ENCODE assay signal across 2 cellular contexts in the genomic region with DNA sequence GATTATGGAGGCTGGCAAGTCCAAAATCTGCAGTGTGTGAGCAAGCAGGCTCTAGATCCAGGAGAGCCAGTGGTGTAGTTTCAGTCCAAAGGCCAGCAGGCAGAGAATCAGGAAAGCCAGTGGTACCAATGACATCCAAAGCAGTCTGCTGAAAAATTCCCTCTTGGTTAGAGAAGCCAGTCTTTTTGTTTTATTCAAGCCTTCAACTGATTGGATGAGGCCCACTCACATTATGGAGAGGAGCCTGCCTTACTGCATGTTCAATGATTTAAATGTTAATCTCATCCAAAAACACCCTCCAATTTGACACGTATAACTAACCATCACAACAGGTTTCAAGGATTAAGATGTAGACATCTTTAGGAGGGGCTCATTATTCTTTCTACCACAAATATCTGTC.
TF ChIP-seq lines count a peak whose summit lies in the region.

No MANE protein-coding gene starts in this region.

TF ChIP-seq in GM23338, 12 proteins besides CTCF, POLR2A, EP300 and RAD21 (continues in another document):
- no peak for TF ChIP-seq CREB1 (CRISPR knock-in tag; IDR thresholded peaks at IDR 0.05; ENCODE audit: low read depth)
- TF ChIP-seq, protein P1, sequence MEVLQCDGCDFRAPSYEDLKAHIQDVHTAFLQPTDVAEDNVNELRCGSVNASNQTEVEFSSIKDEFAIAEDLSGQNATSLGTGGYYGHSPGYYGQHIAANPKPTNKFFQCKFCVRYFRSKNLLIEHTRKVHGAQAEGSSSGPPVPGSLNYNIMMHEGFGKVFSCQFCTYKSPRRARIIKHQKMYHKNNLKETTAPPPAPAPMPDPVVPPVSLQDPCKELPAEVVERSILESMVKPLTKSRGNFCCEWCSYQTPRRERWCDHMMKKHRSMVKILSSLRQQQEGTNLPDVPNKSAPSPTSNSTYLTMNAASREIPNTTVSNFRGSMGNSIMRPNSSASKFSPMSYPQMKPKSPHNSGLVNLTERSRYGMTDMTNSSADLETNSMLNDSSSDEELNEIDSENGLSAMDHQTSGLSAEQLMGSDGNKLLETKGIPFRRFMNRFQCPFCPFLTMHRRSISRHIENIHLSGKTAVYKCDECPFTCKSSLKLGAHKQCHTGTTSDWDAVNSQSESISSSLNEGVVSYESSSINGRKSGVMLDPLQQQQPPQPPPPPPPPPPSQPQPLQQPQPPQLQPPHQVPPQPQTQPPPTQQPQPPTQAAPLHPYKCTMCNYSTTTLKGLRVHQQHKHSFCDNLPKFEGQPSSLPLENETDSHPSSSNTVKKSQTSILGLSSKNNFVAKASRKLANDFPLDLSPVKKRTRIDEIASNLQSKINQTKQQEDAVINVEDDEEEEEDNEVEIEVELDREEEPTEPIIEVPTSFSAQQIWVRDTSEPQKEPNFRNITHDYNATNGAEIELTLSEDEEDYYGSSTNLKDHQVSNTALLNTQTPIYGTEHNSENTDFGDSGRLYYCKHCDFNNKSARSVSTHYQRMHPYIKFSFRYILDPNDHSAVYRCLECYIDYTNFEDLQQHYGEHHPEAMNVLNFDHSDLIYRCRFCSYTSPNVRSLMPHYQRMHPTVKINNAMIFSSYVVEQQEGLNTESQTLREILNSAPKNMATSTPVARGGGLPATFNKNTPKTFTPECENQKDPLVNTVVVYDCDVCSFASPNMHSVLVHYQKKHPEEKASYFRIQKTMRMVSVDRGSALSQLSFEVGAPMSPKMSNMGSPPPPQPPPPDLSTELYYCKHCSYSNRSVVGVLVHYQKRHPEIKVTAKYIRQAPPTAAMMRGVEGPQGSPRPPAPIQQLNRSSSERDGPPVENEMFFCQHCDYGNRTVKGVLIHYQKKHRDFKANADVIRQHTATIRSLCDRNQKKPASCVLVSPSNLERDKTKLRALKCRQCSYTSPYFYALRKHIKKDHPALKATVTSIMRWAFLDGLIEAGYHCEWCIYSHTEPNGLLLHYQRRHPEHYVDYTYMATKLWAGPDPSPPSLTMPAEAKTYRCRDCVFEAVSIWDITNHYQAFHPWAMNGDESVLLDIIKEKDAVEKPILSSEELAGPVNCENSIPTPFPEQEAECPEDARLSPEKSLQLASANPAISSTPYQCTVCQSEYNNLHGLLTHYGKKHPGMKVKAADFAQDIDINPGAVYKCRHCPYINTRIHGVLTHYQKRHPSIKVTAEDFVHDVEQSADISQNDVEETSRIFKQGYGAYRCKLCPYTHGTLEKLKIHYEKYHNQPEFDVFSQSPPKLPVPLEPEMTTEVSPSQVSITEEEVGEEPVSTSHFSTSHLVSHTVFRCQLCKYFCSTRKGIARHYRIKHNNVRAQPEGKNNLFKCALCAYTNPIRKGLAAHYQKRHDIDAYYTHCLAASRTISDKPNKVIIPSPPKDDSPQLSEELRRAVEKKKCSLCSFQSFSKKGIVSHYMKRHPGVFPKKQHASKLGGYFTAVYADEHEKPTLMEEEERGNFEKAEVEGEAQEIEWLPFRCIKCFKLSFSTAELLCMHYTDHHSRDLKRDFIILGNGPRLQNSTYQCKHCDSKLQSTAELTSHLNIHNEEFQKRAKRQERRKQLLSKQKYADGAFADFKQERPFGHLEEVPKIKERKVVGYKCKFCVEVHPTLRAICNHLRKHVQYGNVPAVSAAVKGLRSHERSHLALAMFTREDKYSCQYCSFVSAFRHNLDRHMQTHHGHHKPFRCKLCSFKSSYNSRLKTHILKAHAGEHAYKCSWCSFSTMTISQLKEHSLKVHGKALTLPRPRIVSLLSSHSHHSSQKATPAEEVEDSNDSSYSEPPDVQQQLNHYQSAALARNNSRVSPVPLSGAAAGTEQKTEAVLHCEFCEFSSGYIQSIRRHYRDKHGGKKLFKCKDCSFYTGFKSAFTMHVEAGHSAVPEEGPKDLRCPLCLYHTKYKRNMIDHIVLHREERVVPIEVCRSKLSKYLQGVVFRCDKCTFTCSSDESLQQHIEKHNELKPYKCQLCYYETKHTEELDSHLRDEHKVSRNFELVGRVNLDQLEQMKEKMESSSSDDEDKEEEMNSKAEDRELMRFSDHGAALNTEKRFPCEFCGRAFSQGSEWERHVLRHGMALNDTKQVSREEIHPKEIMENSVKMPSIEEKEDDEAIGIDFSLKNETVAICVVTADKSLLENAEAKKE (CRISPR knock-in tag; IDR thresholded peaks at IDR 0.05) = no peak
- TF ChIP-seq ZNF331 (CRISPR knock-in tag; IDR thresholded peaks at IDR 0.05; ENCODE audit: low read depth) = no peak
- no peak for TF ChIP-seq STAT1 (IDR thresholded peaks at IDR 0.05; ENCODE audit: unreplicated experiment)
- TF ChIP-seq POLR2AphosphoS5 (IDR thresholded peaks at IDR 0.05; ENCODE audit: low read depth) = no peak
- TF ChIP-seq ZNF114 (CRISPR knock-in tag; IDR thresholded peaks at IDR 0.05) = no peak
- no peak for TF ChIP-seq EZH2phosphoT487 (IDR thresholded peaks at IDR 0.05; ENCODE audit: unreplicated experiment)
- TF ChIP-seq, protein P2, sequence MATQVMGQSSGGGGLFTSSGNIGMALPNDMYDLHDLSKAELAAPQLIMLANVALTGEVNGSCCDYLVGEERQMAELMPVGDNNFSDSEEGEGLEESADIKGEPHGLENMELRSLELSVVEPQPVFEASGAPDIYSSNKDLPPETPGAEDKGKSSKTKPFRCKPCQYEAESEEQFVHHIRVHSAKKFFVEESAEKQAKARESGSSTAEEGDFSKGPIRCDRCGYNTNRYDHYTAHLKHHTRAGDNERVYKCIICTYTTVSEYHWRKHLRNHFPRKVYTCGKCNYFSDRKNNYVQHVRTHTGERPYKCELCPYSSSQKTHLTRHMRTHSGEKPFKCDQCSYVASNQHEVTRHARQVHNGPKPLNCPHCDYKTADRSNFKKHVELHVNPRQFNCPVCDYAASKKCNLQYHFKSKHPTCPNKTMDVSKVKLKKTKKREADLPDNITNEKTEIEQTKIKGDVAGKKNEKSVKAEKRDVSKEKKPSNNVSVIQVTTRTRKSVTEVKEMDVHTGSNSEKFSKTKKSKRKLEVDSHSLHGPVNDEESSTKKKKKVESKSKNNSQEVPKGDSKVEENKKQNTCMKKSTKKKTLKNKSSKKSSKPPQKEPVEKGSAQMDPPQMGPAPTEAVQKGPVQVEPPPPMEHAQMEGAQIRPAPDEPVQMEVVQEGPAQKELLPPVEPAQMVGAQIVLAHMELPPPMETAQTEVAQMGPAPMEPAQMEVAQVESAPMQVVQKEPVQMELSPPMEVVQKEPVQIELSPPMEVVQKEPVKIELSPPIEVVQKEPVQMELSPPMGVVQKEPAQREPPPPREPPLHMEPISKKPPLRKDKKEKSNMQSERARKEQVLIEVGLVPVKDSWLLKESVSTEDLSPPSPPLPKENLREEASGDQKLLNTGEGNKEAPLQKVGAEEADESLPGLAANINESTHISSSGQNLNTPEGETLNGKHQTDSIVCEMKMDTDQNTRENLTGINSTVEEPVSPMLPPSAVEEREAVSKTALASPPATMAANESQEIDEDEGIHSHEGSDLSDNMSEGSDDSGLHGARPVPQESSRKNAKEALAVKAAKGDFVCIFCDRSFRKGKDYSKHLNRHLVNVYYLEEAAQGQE (IDR thresholded peaks at IDR 0.05; ENCODE audit: unreplicated experiment) = no peak
- no peak for TF ChIP-seq NANOG (IDR thresholded peaks at IDR 0.05; ENCODE audit: borderline replicate concordance)
- no peak for TF ChIP-seq JUNB (IDR thresholded peaks at IDR 0.05; ENCODE audit: unreplicated experiment)
- TF ChIP-seq EZH2 (IDR thresholded peaks at IDR 0.05; ENCODE audit: low read depth, unreplicated experiment) = no peak

TF ChIP-seq in IMR-90, 13 proteins besides CTCF, POLR2A, EP300 and RAD21:
- TF ChIP-seq, protein P3, sequence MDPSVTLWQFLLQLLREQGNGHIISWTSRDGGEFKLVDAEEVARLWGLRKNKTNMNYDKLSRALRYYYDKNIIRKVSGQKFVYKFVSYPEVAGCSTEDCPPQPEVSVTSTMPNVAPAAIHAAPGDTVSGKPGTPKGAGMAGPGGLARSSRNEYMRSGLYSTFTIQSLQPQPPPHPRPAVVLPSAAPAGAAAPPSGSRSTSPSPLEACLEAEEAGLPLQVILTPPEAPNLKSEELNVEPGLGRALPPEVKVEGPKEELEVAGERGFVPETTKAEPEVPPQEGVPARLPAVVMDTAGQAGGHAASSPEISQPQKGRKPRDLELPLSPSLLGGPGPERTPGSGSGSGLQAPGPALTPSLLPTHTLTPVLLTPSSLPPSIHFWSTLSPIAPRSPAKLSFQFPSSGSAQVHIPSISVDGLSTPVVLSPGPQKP (IDR thresholded peaks at IDR 0.05; ENCODE audit: borderline replicate concordance, low read depth, low read length) = no peak
- TF ChIP-seq CHD1 (IDR thresholded peaks at IDR 0.05; ENCODE audit: low read depth, low read length) = no peak
- TF ChIP-seq, protein P4, sequence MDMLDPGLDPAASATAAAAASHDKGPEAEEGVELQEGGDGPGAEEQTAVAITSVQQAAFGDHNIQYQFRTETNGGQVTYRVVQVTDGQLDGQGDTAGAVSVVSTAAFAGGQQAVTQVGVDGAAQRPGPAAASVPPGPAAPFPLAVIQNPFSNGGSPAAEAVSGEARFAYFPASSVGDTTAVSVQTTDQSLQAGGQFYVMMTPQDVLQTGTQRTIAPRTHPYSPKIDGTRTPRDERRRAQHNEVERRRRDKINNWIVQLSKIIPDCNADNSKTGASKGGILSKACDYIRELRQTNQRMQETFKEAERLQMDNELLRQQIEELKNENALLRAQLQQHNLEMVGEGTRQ (IDR thresholded peaks at IDR 0.05; ENCODE audit: low read depth, low read length) = no peak
- no peak for TF ChIP-seq MAZ (IDR thresholded peaks at IDR 0.05; ENCODE audit: borderline replicate concordance, low read depth, low read length)
- no peak for TF ChIP-seq CEBPB (IDR thresholded peaks at IDR 0.05; ENCODE audit: low read depth, low read length)
- TF ChIP-seq MAFK (IDR thresholded peaks at IDR 0.05; ENCODE audit: low read depth, low read length) = no peak
- no peak for TF ChIP-seq MXI1 (IDR thresholded peaks at IDR 0.05; ENCODE audit: borderline replicate concordance, low read depth, low read length)
- TF ChIP-seq RCOR1 (IDR thresholded peaks at IDR 0.05; ENCODE audit: insufficient replicate concordance, low read length) = no peak
- TF ChIP-seq SMC3 (IDR thresholded peaks at IDR 0.05; ENCODE audit: low read depth, low read length) = no peak
- TF ChIP-seq FOS (IDR thresholded peaks at IDR 0.05; ENCODE audit: low read depth, low read length) = no peak
- TF ChIP-seq NFE2L2 (IDR thresholded peaks at IDR 0.05; ENCODE audit: low read depth, low read length) = no peak
- no peak for TF ChIP-seq BHLHE40 (IDR thresholded peaks at IDR 0.05; ENCODE audit: low read depth, low read length)
- no peak for TF ChIP-seq RFX5 (IDR thresholded peaks at IDR 0.05; ENCODE audit: low read depth, low read length)
